Comparison of ENCODE assay signal across 7 cellular contexts in the genomic region with DNA sequence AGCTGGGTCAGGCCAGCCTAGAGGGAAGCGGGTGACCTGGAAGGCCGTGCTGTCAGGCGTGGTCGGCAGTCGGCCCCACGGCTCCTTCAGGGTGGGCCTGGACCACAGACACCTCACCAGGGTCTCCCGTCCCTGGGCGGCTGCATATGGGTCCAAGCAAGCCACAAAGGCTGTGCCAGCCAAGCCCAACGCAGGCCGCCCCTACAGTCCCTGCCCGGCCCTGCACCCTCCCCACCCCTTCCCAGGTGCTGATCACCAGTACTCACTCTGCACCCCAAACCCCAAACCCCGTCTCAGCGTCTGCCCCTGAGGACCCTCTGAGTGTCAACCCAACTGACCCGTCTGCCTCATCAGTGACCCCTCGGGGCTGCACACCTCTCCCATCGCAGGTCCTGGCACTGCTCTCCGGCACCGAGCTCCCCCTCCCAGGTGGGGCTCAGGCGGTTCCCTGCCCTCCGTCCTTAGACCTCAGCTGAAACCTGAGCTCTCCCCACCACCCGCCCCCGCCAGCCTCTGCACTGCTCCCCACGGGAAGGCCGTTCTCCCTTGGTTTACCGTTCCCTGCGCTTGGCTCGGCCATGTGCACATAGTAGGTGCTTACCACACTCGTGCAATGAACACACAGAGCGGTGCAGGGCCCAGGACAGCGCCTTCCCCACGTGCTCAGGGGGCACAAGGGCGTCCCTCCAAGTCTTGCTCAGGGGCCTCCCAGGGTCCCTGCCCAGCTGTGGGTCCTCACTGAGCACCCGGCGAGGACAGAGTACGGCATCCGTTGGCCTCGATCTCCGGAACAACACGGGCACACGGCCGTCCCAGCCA. TPM values are rescaled to one million over a fixed set of nuclear protein-coding genes. Genes with fewer than 3 reads are reported as not detected.
A peak's percentile ranks its signal among the peaks of the same experiment; 100 is the strongest.
DNase-seq lines count a peak whose midpoint lies in the region; ATAC-seq, FAIRE-seq and TF ChIP-seq lines count a peak whose summit lies in the region.

No MANE protein-coding gene starts in this region.

- H3K4me3 ChIP-seq in Jurkat, Clone E6-1 (ENCODE audit: low read length), result peak overlapping the region; percentile 71
- peak overlapping the region; percentile 85 for H3K4me3 ChIP-seq in K562
- H3K4me3 ChIP-seq in subcutaneous abdominal adipose tissue (ENCODE audit: low read depth in 1 of 5, low read length in 5 of 5), result peak overlapping the region in 4 of 5 donors; percentile 57 to 89 (median 72)

- in situ Hi-C loops in K562 (cut with MboI), result no loop called here

- H3K9ac ChIP-seq in K562 (ENCODE audit: insufficient read depth in 1 of 2, low read depth in 2 of 2, low read length in 2 of 2), result peak overlapping the region; percentile 53 to 98; a peak in 3 of 4 replicates
- peak overlapping the region in 2 of 5 donors; percentile 41 to 48 for H3K9ac ChIP-seq in subcutaneous abdominal adipose tissue (ENCODE audit: low read length in 5 of 5)

- no peak for FAIRE-seq in K562 (lab: Jason Lieb, UNC)

- no TSS peak for BruUV-seq in K562 (replicated peaks; lab: Mats Ljungman, UMichigan)

- WGBS in K562 (ENCODE audit: insufficient coverage, low coverage, missing lambda C conversion rate), result 31% methylated on average over 38 of the region's 41 CpGs

- DNase-seq in Jurkat, Clone E6-1 (ENCODE audit: low read depth, low spot score), result no peak
- DNase-seq in K562 (ENCODE audit: extremely low read depth in 1 of 4, low spot score in 3 of 4) (no peak), NCI-H146 (lab: John Stamatoyannopoulos, UW) (no peak)

- POLR2A ChIA-PET in K562 (lab: Yijun Ruan, JAX), result interaction anchor here (0.5 to 1.9 kb wide), 6 partner anchors 10 to 60 kb away, joined by 3 to 9 read pairs (median 3); no protein-coding TSS in a partner anchor

- no peak for TF ChIP-seq EP300 in K562 (IDR thresholded peaks at IDR 0.05; ENCODE audit: low read length)

- H3K9me3 ChIP-seq in K562 (replicated peaks; ENCODE audit: control insufficient read depth, insufficient read depth, low read depth, low read length) (peaks cover 9% of the 10 kb centered on the region), subcutaneous abdominal adipose tissue (ENCODE audit: control insufficient read depth in 5 of 5, low read length in 5 of 5) (peaks cover 0 to 5% (median 0%) of the 10 kb centered on the region in 5 donors)

- H3K27me3 ChIP-seq in K562 (ENCODE audit: control insufficient read depth in 2 of 2, insufficient read depth in 2 of 2, low read length in 2 of 2) (peaks cover 31 to 39% of the 10 kb centered on the region in 2 experiments), layer of hippocampus (ENCODE audit: control insufficient read depth, insufficient read depth, low read length) (no peaks in the 10 kb centered on the region), subcutaneous abdominal adipose tissue (ENCODE audit: control insufficient read depth in 5 of 5, insufficient read depth in 4 of 5, low read length in 5 of 5) (no peaks in the 10 kb centered on the region)

- H3K79me2 ChIP-seq in K562 (ENCODE audit: control insufficient read depth, insufficient read depth, low read length), result peaks cover 14% of the 10 kb centered on the region

- H4K20me1 ChIP-seq in K562 (replicated peaks; ENCODE audit: control insufficient read depth, insufficient read depth, low read length), result no peaks in the 10 kb centered on the region

- no peaks in the 10 kb centered on the region for H3K9me1 ChIP-seq in K562 (ENCODE audit: control insufficient read depth, insufficient read depth, low read length)

- no peak overlapping the region for H3K27ac ChIP-seq in K562 (ENCODE audit: extremely low read depth, low read depth, low read length)
- peak overlapping the region; percentile 18 for H3K27ac ChIP-seq in layer of hippocampus (ENCODE audit: low read depth, low read length)
- no peak overlapping the region for H3K27ac ChIP-seq in subcutaneous abdominal adipose tissue (ENCODE audit: low read depth, low read length)

- H3K4me1 ChIP-seq in K562 (replicated peaks in 1 of 2; ENCODE audit: control insufficient read depth in 2 of 2, insufficient read depth in 2 of 2, low read length in 2 of 2), result peaks cover 10 to 57% of the 10 kb centered on the region in 2 experiments; a peak in 4 of 5 replicates
- peaks cover 0 to 28% (median 24%) of the 10 kb centered on the region in 5 donors for H3K4me1 ChIP-seq in subcutaneous abdominal adipose tissue (ENCODE audit: control insufficient read depth in 5 of 5, insufficient read depth in 5 of 5, low read length in 5 of 5)

- no peak for TF ChIP-seq CTCF in K562 (IDR thresholded peaks at IDR 0.05 in 2 of 3, conservative IDR thresholded peaks at IDR 0.05 in 1 of 3; ENCODE audit: insufficient read depth in 2 of 3, low read depth in 1 of 3, low read length in 3 of 3)

- H3K36me3 ChIP-seq in K562 (ENCODE audit: control insufficient read depth, insufficient read depth, low read length) (peaks cover 23% of the 10 kb centered on the region; the same call in 2 of the 3 replicates), subcutaneous abdominal adipose tissue (ENCODE audit: control insufficient read depth in 5 of 5, insufficient read depth in 5 of 5, low read length in 5 of 5) (peaks cover 0 to 13% (median 8%) of the 10 kb centered on the region in 5 donors)

- TF ChIP-seq RAD21 in K562 (CRISPR knock-in tag; conservative IDR thresholded peaks at IDR 0.05 in 1 of 2, IDR thresholded peaks at IDR 0.05 in 1 of 2), result no peak

- ATAC-seq in K562 (no peak), HG02973 (IDR thresholded peaks at IDR 0.05; ENCODE audit: unreplicated experiment) (no peak), GM19452 (IDR thresholded peaks at IDR 0.05; ENCODE audit: unreplicated experiment) (no peak)

- H2AFZ ChIP-seq in K562 (ENCODE audit: low read depth, low read length), result peak overlapping the region; percentile 74

- peak overlapping the region; percentile 66 for H3K4me2 ChIP-seq in K562 (ENCODE audit: insufficient read depth, low read length)

- CTCF ChIA-PET in K562 (lab: Yijun Ruan, JAX; ENCODE audit: low intra/inter-chr PET ratio), result interaction anchor here (1.0 kb wide), 1 partner anchor 24 kb away, joined by 5 read pairs; no protein-coding TSS in a partner anchor

- intact Hi-C loops in K562 (cut with micrococcal nuclease), result no loop called here

- no peak for TF ChIP-seq POLR2A in K562 (conservative IDR thresholded peaks at IDR 0.05)

RNA-seq across cellular contexts. Expression of a gene that starts 1.4 kb away (rescaled TPM):
- 214 TPM for polyA plus RNA-seq in Jurkat, Clone E6-1 (2012; ENCODE audit: insufficient read depth, insufficient read length)
- total RNA-seq in K562 (2011; cell fraction: chromatin; rRNA removed; ENCODE audit: low replicate concordance), result 8.8 and 25.0 TPM in 2 replicates
- total RNA-seq in K562 (2011; cell fraction: nucleolus; rRNA removed), result 34.9 and 37.0 TPM in 2 replicates
- 25.6 and 28.6 TPM in 2 replicates for total RNA-seq in K562 (2011; cell fraction: nucleoplasm; rRNA removed)
- total RNA-seq in K562 (2014; rRNA removed) (73.9 and 86.1 TPM in 2 replicates), K562 (2014; rRNA removed; fragmentation: Illumina TruSeq; extraction: Trizol) (2.3 and 4.5 TPM in 2 replicates), K562 (2015; rRNA removed; fragmentation: Illumina TruSeq; extraction: Trizol) (10.5 and 16.6 TPM in 2 replicates), K562 (2021) (220 and 233 TPM in 2 replicates)
- polyA plus RNA-seq in K562 (2011; rRNA removed) (4.5 and 9.8 TPM in 2 replicates), K562 (2014; fragmentation: Illumina TruSeq; extraction: Trizol) (11.2 and 59.1 TPM in 2 replicates), K562 (2014; fragmentation: Nextera tagmentation; extraction: Ambion mirVana) (under 1 TPM; 0.77 to 0.85 TPM), K562 (2014; rRNA removed) (98.3 and 99.6 TPM in 2 replicates)
- polyA plus RNA-seq in K562 (2011; cell fraction: cytosol; rRNA removed), result 17.2 and 51.6 TPM in 2 replicates
- 34.4 and 40.3 TPM in 2 replicates for polyA plus RNA-seq in K562 (2011; cell fraction: nucleus; rRNA removed)
- polyA plus RNA-seq in K562 (2012), result 125 and 320 TPM in 2 replicates
- polyA minus RNA-seq in K562 (2011; rRNA and poly(A)+ RNA removed), result 0.95 and 2.2 TPM in 2 replicates
- 82.0 and 193 TPM in 2 replicates for polyA minus RNA-seq in K562 (2011; cell fraction: cytosol; rRNA and poly(A)+ RNA removed)
- polyA minus RNA-seq in K562 (2011; cell fraction: nucleus; rRNA and poly(A)+ RNA removed), result 25.2 and 33.4 TPM in 2 replicates

RNA-seq across cellular contexts. Expression of a gene that starts 18.0 kb away (rescaled TPM):
- not detected for polyA plus RNA-seq in Jurkat, Clone E6-1 (2012; ENCODE audit: insufficient read depth, insufficient read length)
- not detected in 2 replicates for total RNA-seq in K562 (2011; cell fraction: chromatin; rRNA removed; ENCODE audit: low replicate concordance)
- total RNA-seq in K562 (2011; cell fraction: nucleolus; rRNA removed), result not detected in 2 replicates
- not detected in 2 replicates for total RNA-seq in K562 (2011; cell fraction: nucleoplasm; rRNA removed)
- total RNA-seq in K562 (2014; rRNA removed), result not detected in 2 replicates
- total RNA-seq in K562 (2014; rRNA removed; fragmentation: Illumina TruSeq; extraction: Trizol), result not detected in 2 replicates
- total RNA-seq in K562 (2015; rRNA removed; fragmentation: Illumina TruSeq; extraction: Trizol), result not detected in 2 replicates
- not detected in 2 replicates for total RNA-seq in K562 (2021)
- not detected in 2 replicates for polyA plus RNA-seq in K562 (2011; rRNA removed)
- polyA plus RNA-seq in K562 (2011; cell fraction: cytosol; rRNA removed), result 0.03 TPM in 1 of 2 replicates, not detected in the other
- polyA plus RNA-seq in K562 (2011; cell fraction: nucleus; rRNA removed), result not detected in 2 replicates
- 0.11 TPM in 1 of 2 replicates, not detected in the other for polyA plus RNA-seq in K562 (2012)
- not detected in 2 replicates for polyA plus RNA-seq in K562 (2014; fragmentation: Illumina TruSeq; extraction: Trizol)
- not detected for polyA plus RNA-seq in K562 (2014; fragmentation: Nextera tagmentation; extraction: Ambion mirVana)
- 0.07 TPM in 1 of 2 replicates, not detected in the other for polyA plus RNA-seq in K562 (2014; rRNA removed)
- not detected in 2 replicates for polyA minus RNA-seq in K562 (2011; rRNA and poly(A)+ RNA removed)
- not detected in 2 replicates for polyA minus RNA-seq in K562 (2011; cell fraction: cytosol; rRNA and poly(A)+ RNA removed)
- not detected in 2 replicates for polyA minus RNA-seq in K562 (2011; cell fraction: nucleus; rRNA and poly(A)+ RNA removed)

RNA-seq across cellular contexts. Expression of a gene that starts 20.3 kb away (rescaled TPM):
- 53.4 TPM for polyA plus RNA-seq in Jurkat, Clone E6-1 (2012; ENCODE audit: insufficient read depth, insufficient read length)
- total RNA-seq in K562 (2011; cell fraction: chromatin; rRNA removed; ENCODE audit: low replicate concordance), result 13.0 and 31.1 TPM in 2 replicates
- 23.3 and 23.8 TPM in 2 replicates for total RNA-seq in K562 (2011; cell fraction: nucleolus; rRNA removed)
- total RNA-seq in K562 (2011; cell fraction: nucleoplasm; rRNA removed), result 9.9 and 20.4 TPM in 2 replicates
- total RNA-seq in K562 (2014; rRNA removed), result 20.9 and 24.8 TPM in 2 replicates
- total RNA-seq in K562 (2014; rRNA removed; fragmentation: Illumina TruSeq; extraction: Trizol), result 8.7 and 11.5 TPM in 2 replicates
- total RNA-seq in K562 (2015; rRNA removed; fragmentation: Illumina TruSeq; extraction: Trizol), result 7.7 and 8.7 TPM in 2 replicates
- total RNA-seq in K562 (2021), result 29.0 and 29.6 TPM in 2 replicates
- 9.6 and 11.8 TPM in 2 replicates for polyA plus RNA-seq in K562 (2011; rRNA removed)
- polyA plus RNA-seq in K562 (2011; cell fraction: cytosol; rRNA removed), result 10.8 and 19.3 TPM in 2 replicates
- 13.8 and 24.9 TPM in 2 replicates for polyA plus RNA-seq in K562 (2011; cell fraction: nucleus; rRNA removed)
- polyA plus RNA-seq in K562 (2012), result 29.1 and 61.1 TPM in 2 replicates
- 27.2 and 29.6 TPM in 2 replicates for polyA plus RNA-seq in K562 (2014; fragmentation: Illumina TruSeq; extraction: Trizol)
- under 1 TPM; 0.04 to 0.58 TPM for polyA plus RNA-seq in K562 (2014; fragmentation: Nextera tagmentation; extraction: Ambion mirVana)
- polyA plus RNA-seq in K562 (2014; rRNA removed), result 10.9 and 11.4 TPM in 2 replicates
- polyA minus RNA-seq in K562 (2011; rRNA and poly(A)+ RNA removed), result 10.3 and 11.5 TPM in 2 replicates
- 34.7 and 45.1 TPM in 2 replicates for polyA minus RNA-seq in K562 (2011; cell fraction: cytosol; rRNA and poly(A)+ RNA removed)
- polyA minus RNA-seq in K562 (2011; cell fraction: nucleus; rRNA and poly(A)+ RNA removed), result 8.2 and 10.0 TPM in 2 replicates

RNA-seq across cellular contexts. Expression of a gene that starts 28.4 kb away (rescaled TPM):
- polyA plus RNA-seq in Jurkat, Clone E6-1 (2012; ENCODE audit: insufficient read depth, insufficient read length), result not detected
- total RNA-seq in K562 (2011; cell fraction: chromatin; rRNA removed; ENCODE audit: low replicate concordance), result not detected in 2 replicates
- total RNA-seq in K562 (2011; cell fraction: nucleolus; rRNA removed), result 0.17 TPM in 1 of 2 replicates, not detected in the other
- total RNA-seq in K562 (2011; cell fraction: nucleoplasm; rRNA removed), result not detected in 2 replicates
- total RNA-seq in K562 (2014; rRNA removed) (not detected in 2 replicates), K562 (2014; rRNA removed; fragmentation: Illumina TruSeq; extraction: Trizol) (not detected in 2 replicates), K562 (2015; rRNA removed; fragmentation: Illumina TruSeq; extraction: Trizol) (not detected in 2 replicates), K562 (2021) (not detected in 2 replicates)
- polyA plus RNA-seq in K562 (2011; rRNA removed) (0.04 and 0.07 TPM in 2 replicates), K562 (2014; fragmentation: Illumina TruSeq; extraction: Trizol) (not detected in 2 replicates), K562 (2014; fragmentation: Nextera tagmentation; extraction: Ambion mirVana) (not detected), K562 (2014; rRNA removed) (not detected in 2 replicates)
- 0.03 and 0.07 TPM in 2 replicates for polyA plus RNA-seq in K562 (2011; cell fraction: cytosol; rRNA removed)
- polyA plus RNA-seq in K562 (2011; cell fraction: nucleus; rRNA removed), result 0.13 and 0.21 TPM in 2 replicates
- polyA plus RNA-seq in K562 (2012), result 0.05 TPM in 1 of 2 replicates, not detected in the other
- not detected in 2 replicates for polyA minus RNA-seq in K562 (2011; rRNA and poly(A)+ RNA removed)
- not detected in 2 replicates for polyA minus RNA-seq in K562 (2011; cell fraction: cytosol; rRNA and poly(A)+ RNA removed)
- not detected in 2 replicates for polyA minus RNA-seq in K562 (2011; cell fraction: nucleus; rRNA and poly(A)+ RNA removed)

RNA-seq across cellular contexts. Expression of a gene that starts 34.8 kb away (rescaled TPM):
- not detected for polyA plus RNA-seq in Jurkat, Clone E6-1 (2012; ENCODE audit: insufficient read depth, insufficient read length)
- 1.1 and 6.2 TPM in 2 replicates for total RNA-seq in K562 (2011; cell fraction: chromatin; rRNA removed; ENCODE audit: low replicate concordance)
- 5.0 and 5.5 TPM in 2 replicates for total RNA-seq in K562 (2011; cell fraction: nucleolus; rRNA removed)
- 1.8 and 2.2 TPM in 2 replicates for total RNA-seq in K562 (2011; cell fraction: nucleoplasm; rRNA removed)
- 0.64 and 0.65 TPM in 2 replicates for total RNA-seq in K562 (2014; rRNA removed)
- total RNA-seq in K562 (2014; rRNA removed; fragmentation: Illumina TruSeq; extraction: Trizol), result 0.06 TPM in 1 of 2 replicates, not detected in the other
- total RNA-seq in K562 (2015; rRNA removed; fragmentation: Illumina TruSeq; extraction: Trizol), result 0.14 and 0.23 TPM in 2 replicates
- 0.74 and 0.89 TPM in 2 replicates for total RNA-seq in K562 (2021)
- polyA plus RNA-seq in K562 (2011; rRNA removed), result 1.2 TPM in 2 replicates
- polyA plus RNA-seq in K562 (2011; cell fraction: cytosol; rRNA removed), result 1.9 and 6.4 TPM in 2 replicates
- polyA plus RNA-seq in K562 (2011; cell fraction: nucleus; rRNA removed), result 5.8 and 19.1 TPM in 2 replicates
- 0.94 and 1.1 TPM in 2 replicates for polyA plus RNA-seq in K562 (2012)
- polyA plus RNA-seq in K562 (2014; fragmentation: Illumina TruSeq; extraction: Trizol), result 0.15 and 0.39 TPM in 2 replicates
- under 1 TPM in 1 of 2 experiments, not detected in 1; 0.08 TPM for polyA plus RNA-seq in K562 (2014; fragmentation: Nextera tagmentation; extraction: Ambion mirVana)
- 1.2 and 2.3 TPM in 2 replicates for polyA plus RNA-seq in K562 (2014; rRNA removed)
- 0.45 and 0.56 TPM in 2 replicates for polyA minus RNA-seq in K562 (2011; rRNA and poly(A)+ RNA removed)
- 0.46 and 1.3 TPM in 2 replicates for polyA minus RNA-seq in K562 (2011; cell fraction: cytosol; rRNA and poly(A)+ RNA removed)
- 1.6 and 3.9 TPM in 2 replicates for polyA minus RNA-seq in K562 (2011; cell fraction: nucleus; rRNA and poly(A)+ RNA removed)
